28 cellular contexts compared by ENCODE assay signal in the genomic region with DNA sequence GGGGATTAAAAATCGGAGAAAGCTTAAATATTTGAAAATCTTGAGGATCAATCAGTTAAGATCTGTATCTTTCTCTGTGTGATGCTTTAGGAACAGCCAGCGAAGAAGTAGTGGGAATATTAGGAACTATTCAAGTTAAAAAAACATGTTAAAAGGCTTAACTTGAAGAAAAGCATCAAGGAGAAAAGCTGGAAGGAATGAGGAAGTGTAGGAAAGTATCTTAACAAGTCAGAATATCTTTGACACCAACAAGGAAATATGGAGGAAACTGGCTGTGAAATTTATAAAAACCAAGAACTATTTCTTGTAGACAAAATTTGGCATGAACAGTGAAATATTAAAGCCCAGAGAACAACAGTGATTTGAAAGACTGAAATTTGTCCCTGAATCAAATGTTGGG.
"Had no signal": no experiment of that assay in that cellular context is flagged by ENCODE, and none has a peak within 500 bp of the region (broad histone marks: within the 10 kb centered on the region; RNA-seq: fewer than 3 reads in every experiment).

No MANE protein-coding gene starts in this region.

- H3K9me3 ChIP-seq: neutrophil, pancreas, psoas muscle, right lobe of liver, sigmoid colon, stomach, thoracic aorta, thyroid gland, tibial nerve, upper lobe of right lung, uterus had no signal

- H3K27me3 ChIP-seq: neutrophil, pancreas, right lobe of liver, sigmoid colon, stomach, thyroid gland, tibial nerve, upper lobe of right lung, uterus had no signal

- H3K27me3 Mint-ChIP-seq: naive thymus-derived CD8-positive, alpha-beta T cell; natural killer cell treated with Interleukin-12 subunit alpha and Interleukin-12 subunit beta and Interleukin-15 and Interleukin-18, amount 100 ng/mL, for 72 hours; progenitor cell of endocrine pancreas; stimulated activated naive B cell treated with anti-CD40 and anti-IgM and Interleukin-4, amounts not matched to agents 10 μg/mL and 1 μg/mL and 100 μg/mL, for 72 hours; stimulated activated naive CD8-positive, alpha-beta T cell treated with anti-CD3 and anti-CD28 coated beads, Interleukin-15, Interleukin-2, amounts not matched to agents 100 ng/mL and 50 ng/mL, for 24 hours; type B pancreatic cell had no signal

- H3K36me3 ChIP-seq: thoracic aorta, thyroid gland, uterus had no signal

- H3K4me1 ChIP-seq: pancreas, right lobe of liver, sigmoid colon, thyroid gland, tibial nerve, upper lobe of right lung, uterus had no signal

- H3K27ac ChIP-seq: neutrophil, pancreas, psoas muscle, right lobe of liver, sigmoid colon, stomach, thoracic aorta, thyroid gland, tibial nerve, upper lobe of right lung, uterus had no signal

- H3K4me3 ChIP-seq: pancreas, psoas muscle, right lobe of liver, sigmoid colon, stomach, thoracic aorta, thyroid gland, tibial nerve, upper lobe of right lung, uterus had no signal

- ATAC-seq: naive thymus-derived CD8-positive, alpha-beta T cell; natural killer cell treated with Interleukin-12 subunit alpha and Interleukin-12 subunit beta and Interleukin-15 and Interleukin-18, amount 100 ng/mL, for 72 hours; pancreas; psoas muscle; right cardiac atrium; right lobe of liver; stimulated activated effector memory CD8-positive, alpha-beta T cell treated with anti-CD3 and anti-CD28 coated beads, Interleukin-12 subunit alpha, Interleukin-12 subunit beta, amount 100 ng/mL, for 72 hours; stimulated activated naive B cell treated with anti-CD40 and anti-IgM and Interleukin-4, amounts not matched to agents 10 μg/mL and 1 μg/mL and 100 μg/mL, for 72 hours; upper lobe of right lung had no signal

- H3K27ac Mint-ChIP-seq: natural killer cell treated with Interleukin-12 subunit alpha and Interleukin-12 subunit beta and Interleukin-15 and Interleukin-18, amount 100 ng/mL, for 72 hours; nephron progenitor cell; progenitor cell of endocrine pancreas; stimulated activated effector memory CD8-positive, alpha-beta T cell treated with anti-CD3 and anti-CD28 coated beads, Interleukin-12 subunit alpha, Interleukin-12 subunit beta, amount 100 ng/mL, for 72 hours; stimulated activated naive B cell treated with anti-CD40 and anti-IgM and Interleukin-4, amounts not matched to agents 10 μg/mL and 1 μg/mL and 100 μg/mL, for 72 hours; stimulated activated naive CD8-positive, alpha-beta T cell treated with anti-CD3 and anti-CD28 coated beads, Interleukin-15, Interleukin-2, amounts not matched to agents 100 ng/mL and 50 ng/mL, for 24 hours; type B pancreatic cell had no signal

- DNase-seq: naive thymus-derived CD8-positive, alpha-beta T cell; nephron progenitor cell; nucleus accumbens; pancreas; psoas muscle; right cardiac atrium; right lobe of liver; sigmoid colon; small intestine; stimulated activated CD4-positive, alpha-beta T cell treated with anti-CD3 and anti-CD28 coated beads, Interleukin-15, amount 100 ng/mL, for 24 hours; stimulated activated CD4-positive, alpha-beta T cell treated with anti-CD3 and anti-CD28 coated beads, Interleukin-2, amount 100 ng/mL, for 24 hours; stimulated activated CD4-positive, alpha-beta T cell treated with anti-CD3 and anti-CD28 coated beads, Interleukin-2, amount 100 ng/mL, for 48 hours; stimulated activated CD4-positive, alpha-beta T cell treated with anti-CD3 and anti-CD28 coated beads, Interleukin-4, amount 100 ng/mL, for 24 hours; stimulated activated naive B cell treated with anti-CD40 and anti-IgM and Interleukin-4, amounts not matched to agents 10 μg/mL and 1 μg/mL and 100 μg/mL, for 72 hours; stimulated activated naive CD4-positive, alpha-beta T cell treated with Interleukin-2 at 50 U/mL for 16 hours; stomach; thyroid gland; upper lobe of right lung; uterus had no signal

- H3K4me3 Mint-ChIP-seq: naive thymus-derived CD8-positive, alpha-beta T cell; natural killer cell treated with Interleukin-12 subunit alpha and Interleukin-12 subunit beta and Interleukin-15 and Interleukin-18, amount 100 ng/mL, for 72 hours; nephron progenitor cell; neural crest cell; stimulated activated effector memory CD8-positive, alpha-beta T cell treated with anti-CD3 and anti-CD28 coated beads, Interleukin-12 subunit alpha, Interleukin-12 subunit beta, amount 100 ng/mL, for 72 hours; stimulated activated naive B cell treated with anti-CD40 and anti-IgM and Interleukin-4, amounts not matched to agents 10 μg/mL and 1 μg/mL and 100 μg/mL, for 72 hours; stimulated activated naive CD8-positive, alpha-beta T cell treated with anti-CD3 and anti-CD28 coated beads, Interleukin-15, Interleukin-2, amounts not matched to agents 100 ng/mL and 50 ng/mL, for 24 hours; type B pancreatic cell had no signal

- H3K4me1 Mint-ChIP-seq: nephron progenitor cell; neural crest cell; stimulated activated effector memory CD8-positive, alpha-beta T cell treated with anti-CD3 and anti-CD28 coated beads, Interleukin-12 subunit alpha, Interleukin-12 subunit beta, amount 100 ng/mL, for 72 hours; stimulated activated naive B cell treated with anti-CD40 and anti-IgM and Interleukin-4, amounts not matched to agents 10 μg/mL and 1 μg/mL and 100 μg/mL, for 72 hours had no signal
